ENCODE assay signal across 18 cellular contexts in the genomic region with DNA sequence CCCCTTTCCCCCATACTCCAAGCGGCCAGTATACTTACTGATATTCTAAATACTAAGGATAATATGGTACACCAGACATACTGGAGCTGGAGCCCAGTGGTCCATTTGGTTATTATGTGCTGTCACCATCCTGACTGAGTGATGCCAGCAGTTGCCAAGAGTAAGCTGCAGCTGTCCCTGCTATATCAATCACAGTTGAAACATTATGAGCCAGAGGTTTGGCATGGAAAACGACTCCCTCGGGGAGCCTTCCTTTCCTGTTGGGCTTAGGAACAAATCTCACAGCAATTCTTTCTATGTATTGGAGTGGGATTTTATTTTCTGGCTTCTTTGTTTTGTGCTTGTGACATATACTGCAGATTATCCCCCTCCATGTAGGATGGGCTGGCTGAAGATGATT. TPM values are rescaled to one million over a fixed set of nuclear protein-coding genes. Genes with fewer than 3 reads are reported as not detected.
"Had no signal": no experiment of that assay in that cellular context is flagged by ENCODE, and none has a peak within 500 bp of the region (broad histone marks: within the 10 kb centered on the region; RNA-seq: fewer than 3 reads in every experiment).

No MANE protein-coding gene starts in this region.

- ATAC-seq: activated naive CD4-positive, alpha-beta T cell treated with anti-CD3 and anti-CD28 coated beads, Interleukin-2, amount 50 U/mL, for 72 hours; left lung; pancreas; right cardiac atrium; stimulated activated effector memory CD8-positive, alpha-beta T cell treated with anti-CD3 and anti-CD28 coated beads, Interleukin-12 subunit alpha, Interleukin-12 subunit beta, amount 100 ng/mL, for 72 hours; stimulated activated naive CD8-positive, alpha-beta T cell treated with anti-CD3 and anti-CD28 coated beads, Interleukin-15, amount 100 ng/mL, for 72 hours had no signal

- H3K4me3 ChIP-seq: left lung, pancreas, transverse colon had no signal

- H3K36me3 ChIP-seq: left lung, pancreas, transverse colon had no signal

- H3K27me3 ChIP-seq: left lung, pancreas, transverse colon had no signal

- H3K9me3 ChIP-seq: left lung, pancreas, transverse colon had no signal

- H3K4me1 ChIP-seq: left lung, pancreas had no signal

- DNase-seq: activated gamma-delta T cell treated with Interleukin-2 at 50 U/mL for 16 hours; activated T-cell treated with anti-CD3 and anti-CD28 coated beads, Interleukin-2, amount 50 U/mL, for 1 hour; aorta; effector CD4-positive, alpha-beta T cell; erythroblast; hippocampal formation; kidney glomerular epithelial cell; left lung; midbrain; pancreas; right cardiac atrium; small intestine; stimulated activated CD4-positive, alpha-beta T cell treated with anti-CD3 and anti-CD28 coated beads, Interleukin-2, amount 100 ng/mL, for 24 hours; stimulated activated naive CD8-positive, alpha-beta T cell treated with anti-CD3 and anti-CD28 coated beads, Interleukin-15, amount 100 ng/mL, for 72 hours; transverse colon had no signal

- H3K27ac ChIP-seq: pancreas, transverse colon had no signal

RNA-seq across cellular contexts. Expression of a gene that starts 35.5 kb away (rescaled TPM):
- total RNA-seq: aorta, cardiac septum, right cardiac atrium, transverse colon had no signal
